17 cellular contexts compared by ENCODE assay signal in the genomic region with DNA sequence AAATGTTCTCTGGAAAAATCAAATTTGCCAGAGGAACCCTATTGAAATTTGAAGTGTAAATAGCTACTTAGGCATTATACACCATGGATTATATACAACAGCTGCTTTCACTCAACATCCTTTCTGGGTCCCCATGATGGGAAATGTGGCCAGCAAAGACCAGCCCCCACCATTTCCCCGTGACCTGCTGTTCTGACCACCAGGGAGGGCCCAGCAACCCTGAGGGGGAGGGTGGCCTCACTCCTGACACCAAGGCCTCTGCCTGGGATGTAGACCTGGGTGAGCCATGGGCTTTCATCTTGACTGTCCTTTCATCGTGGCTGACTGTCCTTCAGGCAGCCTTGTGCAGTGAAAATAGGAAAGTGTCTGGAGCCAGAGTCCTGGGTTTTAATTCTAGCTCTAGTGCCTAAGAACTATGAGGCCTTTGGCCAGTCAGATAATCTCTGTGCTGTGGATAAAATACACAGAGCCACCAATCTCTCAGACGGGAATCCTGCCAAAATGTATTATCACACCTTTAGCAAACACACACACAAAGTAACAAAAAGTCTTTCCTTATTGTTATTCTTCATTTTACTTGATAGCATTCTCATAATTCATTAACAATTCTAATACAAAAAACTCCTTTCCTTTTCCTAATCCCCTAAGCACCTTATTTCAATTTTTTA.
"Had no signal": no experiment of that assay in that cellular context is flagged by ENCODE, and none has a peak within 500 bp of the region (broad histone marks: within the 10 kb centered on the region; RNA-seq: fewer than 3 reads in every experiment).

No MANE protein-coding gene starts in this region.

- H3K4me3 ChIP-seq: ascending aorta, breast epithelium, testis had no signal

- DNase-seq: activated CD4-positive, alpha-beta T cell treated with anti-CD3 and anti-CD28 coated beads, Interleukin-2, amount 50 U/mL, for 1 hour; activated CD4-positive, CD25-positive, alpha-beta regulatory T cell treated with anti-CD3 and anti-CD28 coated beads, Interleukin-2, amount 50 U/mL, for 72 hours; activated CD8-positive, alpha-beta memory T cell treated with anti-CD3 and anti-CD28 coated beads, Interleukin-2, amount 50 U/mL, for 4 hours; activated effector memory CD4-positive, alpha-beta T cell treated with anti-CD3 and anti-CD28 coated beads, Interleukin-2, amount 50 U/mL, for 16 hours; activated naive CD4-positive, alpha-beta T cell treated with anti-CD3 and anti-CD28 coated beads, Interleukin-2, amount 50 U/mL, for 16 hours; activated T-cell treated with anti-CD3 and anti-CD28 coated beads, Interleukin-2, amount 50 U/mL, for 4 hours; cerebellar nuclear complex; effector CD4-positive, alpha-beta T cell; left cardiac atrium; natural killer cell; stimulated activated CD4-positive, alpha-beta T cell treated with anti-CD3 and anti-CD28 coated beads, Interleukin-2, amount 100 ng/mL, for 48 hours; testis had no signal

- H3K36me3 ChIP-seq: ascending aorta, breast epithelium, neutrophil had no signal

- H3K27ac ChIP-seq: ascending aorta, breast epithelium, neutrophil, testis, VCaP had no signal

- H3K4me1 ChIP-seq: ascending aorta, breast epithelium, testis had no signal

- ATAC-seq: activated T-cell treated with anti-CD3 and anti-CD28 coated beads, Interleukin-2, amount 50 U/mL, for 4 hours; esophagus mucosa; natural killer cell had no signal

- H3K9me3 ChIP-seq: ascending aorta, breast epithelium, neutrophil, testis had no signal

- H3K27me3 ChIP-seq: ascending aorta, breast epithelium, neutrophil, testis had no signal
